ENCODE assay signal across 23 cellular contexts in the genomic region with DNA sequence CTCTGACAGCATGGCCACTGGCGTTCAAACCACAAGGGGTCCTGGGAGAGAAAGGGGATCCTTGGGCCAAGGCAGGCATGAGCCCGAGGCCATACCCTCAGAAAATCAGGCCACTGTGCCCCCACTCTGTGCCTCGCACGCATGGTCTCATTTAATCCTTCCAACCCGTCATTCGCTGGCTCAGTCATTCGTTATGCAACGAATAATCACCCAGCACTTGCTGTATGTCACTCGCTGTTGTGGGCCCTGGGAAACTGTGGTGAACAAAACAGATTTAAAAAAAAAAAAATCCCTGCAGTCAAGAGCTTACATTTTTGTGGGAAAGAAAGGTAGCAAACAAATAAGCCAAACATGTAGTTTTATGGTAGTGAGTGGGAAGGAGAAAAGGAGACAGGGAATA.
"Had no signal": no experiment of that assay in that cellular context is flagged by ENCODE, and none has a peak within 500 bp of the region (broad histone marks: within the 10 kb centered on the region; RNA-seq: fewer than 3 reads in every experiment).

No MANE protein-coding gene starts in this region.

- H3K36me3 Mint-ChIP-seq: activated naive CD4-positive, alpha-beta T cell treated with anti-CD3 and anti-CD28 coated beads, Interleukin-2, amount 10 ng/mL, durations not matched to agents 7 days and 5 days; memory B cell; naive B cell; T-cell had no signal

- H3K4me3 Mint-ChIP-seq: activated naive CD4-positive, alpha-beta T cell treated with anti-CD3 and anti-CD28 coated beads, Interleukin-2, amount 10 ng/mL, durations not matched to agents 7 days and 5 days; activated T-cell treated with anti-CD3 and anti-CD28 coated beads, Interleukin-2, amount 50 U/mL, for 24 hours; central memory CD8-positive, alpha-beta T cell; endodermal cell; memory B cell; naive B cell; neural crest cell; T-cell had no signal

- H3K27ac ChIP-seq: colonic mucosa, gastroesophageal sphincter, sigmoid colon had no signal

- H3K36me3 ChIP-seq: breast epithelium, colonic mucosa, esophagus squamous epithelium, gastroesophageal sphincter, sigmoid colon had no signal

- H3K27me3 ChIP-seq: colonic mucosa, esophagus squamous epithelium, gastroesophageal sphincter, sigmoid colon had no signal

- H3K4me1 Mint-ChIP-seq: activated naive CD4-positive, alpha-beta T cell treated with anti-CD3 and anti-CD28 coated beads, Interleukin-2, amount 10 ng/mL, durations not matched to agents 7 days and 5 days; central memory CD8-positive, alpha-beta T cell; memory B cell; naive B cell had no signal

- H3K4me3 ChIP-seq: breast epithelium, colonic mucosa, esophagus squamous epithelium, gastroesophageal sphincter, mucosa of descending colon, sigmoid colon had no signal

- H3K9me3 ChIP-seq: breast epithelium, colonic mucosa, esophagus squamous epithelium, gastroesophageal sphincter, mucosa of descending colon, sigmoid colon had no signal

- DNase-seq: activated CD4-positive, alpha-beta T cell treated with anti-CD3 and anti-CD28 coated beads for 1 hour; activated CD8-positive, alpha-beta memory T cell treated with anti-CD3 and anti-CD28 coated beads for 24 hours; activated CD8-positive, alpha-beta memory T cell treated with anti-CD3 and anti-CD28 coated beads, Interleukin-2, amount 50 U/mL, for 4 hours; activated effector memory CD4-positive, alpha-beta T cell treated with anti-CD3 and anti-CD28 coated beads, Interleukin-2, amount 50 U/mL, for 16 hours; activated naive CD4-positive, alpha-beta T cell treated with anti-CD3 and anti-CD28 coated beads, Interleukin-2, amount 10 ng/mL, durations not matched to agents 7 days and 5 days; activated T-cell treated with anti-CD3 and anti-CD28 coated beads, Interleukin-2, amount 50 U/mL, for 24 hours; aorta; colonic mucosa; esophagus squamous epithelium; head of caudate nucleus; left colon; mucosa of descending colon; naive B cell; sigmoid colon; stimulated activated CD4-positive, alpha-beta T cell treated with anti-CD3 and anti-CD28 coated beads, Interleukin-4, amount 100 ng/mL, for 4 hours; stimulated activated naive CD8-positive, alpha-beta T cell treated with anti-CD3 and anti-CD28 coated beads, Interleukin-15, Interleukin-2, amounts not matched to agents 100 U/mL and 50 U/mL, for 24 hours; T-cell had no signal

- H3K9me3 Mint-ChIP-seq: activated naive CD4-positive, alpha-beta T cell treated with anti-CD3 and anti-CD28 coated beads, Interleukin-2, amount 10 ng/mL, durations not matched to agents 7 days and 5 days; activated T-cell treated with anti-CD3 and anti-CD28 coated beads, Interleukin-2, amount 50 U/mL, for 24 hours; central memory CD8-positive, alpha-beta T cell; memory B cell; neural crest cell had no signal

- H3K4me1 ChIP-seq: breast epithelium, colonic mucosa had no signal

- H3K27me3 Mint-ChIP-seq: central memory CD8-positive, alpha-beta T cell had no signal

- H3K27ac Mint-ChIP-seq: activated naive CD4-positive, alpha-beta T cell treated with anti-CD3 and anti-CD28 coated beads, Interleukin-2, amount 10 ng/mL, durations not matched to agents 7 days and 5 days; activated T-cell treated with anti-CD3 and anti-CD28 coated beads, Interleukin-2, amount 50 U/mL, for 24 hours; endodermal cell; memory B cell; T-cell had no signal
